Comparison of ENCODE assay signal across 25 cellular contexts in genomic region chr1:214518387-214518786, GRCh38. TPM values are rescaled to one million over a fixed set of nuclear protein-coding genes. Genes with fewer than 3 reads are reported as not detected.
DNase-seq lines count a peak whose midpoint lies in the region; ATAC-seq, FAIRE-seq and TF ChIP-seq lines count a peak whose summit lies in the region.
"Had no signal": no experiment of that assay in that cellular context is flagged by ENCODE, and none has a peak within 500 bp of the region (broad histone marks: within the 10 kb centered on the region; RNA-seq: fewer than 3 reads in every experiment).

No MANE protein-coding gene starts in this region.

- peak; percentile 61 for FAIRE-seq in TTC549 (lab: Jason Lieb, UNC)
- FAIRE-seq: GM12892, pancreas had no signal

- no peak overlapping the region for H2AFZ ChIP-seq in smooth muscle cell (ENCODE audit: low read depth)
- H2AFZ ChIP-seq: GM23338 had no signal

- H3K27me3 ChIP-seq in smooth muscle cell (ENCODE audit: low read depth) = no peaks in the 10 kb centered on the region
- H3K27me3 ChIP-seq: MG63, pancreas, upper lobe of right lung had no signal

- H3K4me2 ChIP-seq in smooth muscle cell = peak overlapping the region; percentile 73
- H3K4me2 ChIP-seq: GM23338 had no signal

- DNase-seq in EL (peak; percentile 69), hepatic stellate cell (ENCODE audit: low spot score) (peak; percentile 35), smooth muscle cell (lab: John Stamatoyannopoulos, UW; ENCODE audit: unreplicated experiment) (no peak), anterior cingulate cortex (lab: John Stamatoyannopoulos, UW) (no peak)
- DNase-seq: activated CD4-positive, alpha-beta T cell treated with anti-CD3 and anti-CD28 coated beads, Interleukin-2, amount 50 U/mL, for 1 hour; CD8-positive, alpha-beta memory T cell; DMS53; effector memory CD8-positive, alpha-beta T cell; left colon; MG63; NCI-H1417 treated with DMSO at 0.1 percent for 48 hours; NCI-H524; pancreas; right cardiac atrium; stimulated activated CD8-positive, alpha-beta memory T cell treated with anti-CD3 and anti-CD28 coated beads, Interleukin-4, amount 100 ng/mL, for 48 hours; T-helper 2 cell; upper lobe of right lung; WERI-Rb-1 had no signal

- H4K20me1 ChIP-seq in smooth muscle cell (ENCODE audit: low read depth) = peaks cover 95% of the 10 kb centered on the region

- H3K9me3 ChIP-seq in smooth muscle cell (replicated peaks; ENCODE audit: low read depth) = no peaks in the 10 kb centered on the region
- H3K9me3 ChIP-seq: MG63, pancreas, upper lobe of right lung had no signal

- H3K27ac ChIP-seq in smooth muscle cell (ENCODE audit: low read depth) = peak overlapping the region; percentile 40
- H3K27ac ChIP-seq: HL-60, pancreas, upper lobe of right lung, WERI-Rb-1 had no signal

- no peak overlapping the region for H3K9ac ChIP-seq in smooth muscle cell (ENCODE audit: low read depth)

- H3K79me2 ChIP-seq in smooth muscle cell (ENCODE audit: low read depth) = peaks cover 89% of the 10 kb centered on the region

- no peaks in the 10 kb centered on the region for H3K36me3 ChIP-seq in smooth muscle cell (ENCODE audit: low read depth)
- H3K36me3 ChIP-seq: MG63, pancreas, upper lobe of right lung, WERI-Rb-1 had no signal

- no peak overlapping the region for H3K4me3 ChIP-seq in smooth muscle cell
- H3K4me3 ChIP-seq: GM23338, MG63, pancreas, upper lobe of right lung had no signal

- TF ChIP-seq CTCF in smooth muscle cell (IDR thresholded peaks at IDR 0.05; ENCODE audit: borderline replicate concordance, insufficient read depth, poor library complexity, severe bottlenecking) = no peak

- no peak for ATAC-seq in HG03139 (IDR thresholded peaks at IDR 0.05; ENCODE audit: unreplicated experiment)
- ATAC-seq in GM18909 (IDR thresholded peaks at IDR 0.05; ENCODE audit: poor library complexity, unreplicated experiment) = no peak
- ATAC-seq: effector memory CD8-positive, alpha-beta T cell; GM23338; left colon; natural killer cell treated with Interleukin-12 subunit alpha and Interleukin-12 subunit beta and Interleukin-15 and Interleukin-18, amount 100 ng/mL, for 72 hours; pancreas; right cardiac atrium; upper lobe of right lung had no signal

- H3K4me1 ChIP-seq in smooth muscle cell (ENCODE audit: low read depth) = peaks cover 41% of the 10 kb centered on the region

- H3F3A ChIP-seq in smooth muscle cell (ENCODE audit: low read depth) = no peaks in the 10 kb centered on the region

RNA-seq across cellular contexts. Expression of gene PTPN14, which starts 33.0 kb away (rescaled TPM):
- 28.6 and 28.9 TPM in 2 replicates for total RNA-seq in smooth muscle cell
- 13.7 and 13.9 TPM in 2 replicates for polyA plus RNA-seq in smooth muscle cell

Comparison
In these comparisons a context has a peak if more than half of its experiments do, and no peak if none do; other contexts are left out.
1. DNase-seq: peak in EL (single experiment) and hepatic stellate cell (single experiment); none in smooth muscle cell (single experiment) and anterior cingulate cortex (0 of 58).